ENCODE assay signal across 14 cellular contexts in the genomic region with DNA sequence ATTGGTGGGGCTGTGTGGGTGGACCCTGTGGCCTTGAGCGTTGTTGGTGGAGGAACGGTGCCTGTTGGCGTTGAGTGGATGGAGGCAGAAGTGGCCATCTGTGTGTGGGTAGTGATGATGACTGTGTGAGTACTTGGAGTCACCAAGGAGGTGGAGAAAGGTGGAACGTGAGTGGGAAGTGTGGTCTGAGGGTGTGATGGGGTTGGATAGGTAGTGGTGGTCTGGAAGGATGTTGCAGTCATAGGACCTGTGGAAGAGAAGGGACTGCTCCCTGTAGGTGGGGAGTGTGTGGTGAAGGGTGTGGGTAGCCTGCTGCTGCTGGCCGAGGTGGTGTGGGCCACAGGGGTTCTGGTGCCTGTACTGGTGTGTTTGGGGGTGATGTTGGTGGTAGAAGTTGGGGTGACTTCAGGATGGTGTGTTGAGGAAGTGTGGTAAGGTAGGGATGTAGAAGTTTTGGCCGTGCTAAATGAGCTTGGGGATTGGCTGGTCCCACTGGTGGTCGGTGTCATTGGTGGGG. TPM values are rescaled to one million over a fixed set of nuclear protein-coding genes. Genes with fewer than 3 reads are reported as not detected.
A peak's percentile ranks its signal among the peaks of the same experiment; 100 is the strongest.
DNase-seq lines count a peak whose midpoint lies in the region; ATAC-seq, FAIRE-seq and TF ChIP-seq lines count a peak whose summit lies in the region.
"Not testable (repeated sequence)": the region's sequence is repeated elsewhere in the genome, so short reads cannot be mapped to it uniquely, and the experiment has no call there.
"Had no signal": no experiment of that assay in that cellular context is flagged by ENCODE, and none has a peak within 500 bp of the region (broad histone marks: within the 10 kb centered on the region; RNA-seq: fewer than 3 reads in every experiment).

No MANE protein-coding gene starts in this region.

- not testable (repeated sequence) for H3K9ac ChIP-seq in K562 (ENCODE audit: insufficient read depth in 1 of 2, low read depth in 2 of 2, low read length in 2 of 2)

- not testable (repeated sequence) for TF ChIP-seq POLR2A in K562 (conservative IDR thresholded peaks at IDR 0.05)

- H3K36me3 Mint-ChIP-seq in CD4-positive, CD25-positive, alpha-beta regulatory T cell = peaks cover 22% of the 10 kb centered on the region

- not testable (repeated sequence) for TF ChIP-seq RAD21 in K562 (CRISPR knock-in tag; conservative IDR thresholded peaks at IDR 0.05 in 1 of 2, IDR thresholded peaks at IDR 0.05 in 1 of 2)

- H3K27me3 Mint-ChIP-seq in CD4-positive, CD25-positive, alpha-beta regulatory T cell; stimulated activated naive CD8-positive, alpha-beta T cell treated with anti-CD3 and anti-CD28 coated beads, Interleukin-15, amount 100 ng/mL, for 72 hours: not testable (repeated sequence)

- H3K4me1 ChIP-seq in CD4-positive, CD25-positive, alpha-beta regulatory T cell (ENCODE audit: control insufficient read depth, insufficient read depth, low read length, poor library complexity, severe bottlenecking); foreskin keratinocyte: not testable (repeated sequence)
- peaks cover 0 to 28% of the 10 kb centered on the region in 2 experiments; a peak in 1 of 5 replicates for H3K4me1 ChIP-seq in K562 (replicated peaks in 1 of 2; ENCODE audit: control insufficient read depth in 2 of 2, insufficient read depth in 2 of 2, low read length in 2 of 2)

- not testable (repeated sequence) for H2AFZ ChIP-seq in K562 (ENCODE audit: low read depth, low read length)

- H3K9me3 Mint-ChIP-seq in CD4-positive, CD25-positive, alpha-beta regulatory T cell = not testable (repeated sequence)
- H3K9me3 Mint-ChIP-seq in stimulated activated naive CD8-positive, alpha-beta T cell treated with anti-CD3 and anti-CD28 coated beads, Interleukin-15, amount 100 ng/mL, for 72 hours = peaks cover 14 to 22% of the 10 kb centered on the region in 2 donors

- TF ChIP-seq EP300 in K562 (IDR thresholded peaks at IDR 0.05; ENCODE audit: low read length) = not testable (repeated sequence)

- not testable (repeated sequence) for H3K79me2 ChIP-seq in K562 (ENCODE audit: control insufficient read depth, insufficient read depth, low read length)

- in situ Hi-C loops in K562 (cut with MboI) = not testable (repeated sequence)

- intact Hi-C loops in K562 (cut with micrococcal nuclease) = not testable (repeated sequence)

- not testable (repeated sequence) for H3K9me1 ChIP-seq in K562 (ENCODE audit: control insufficient read depth, insufficient read depth, low read length)

- H3K4me2 ChIP-seq in K562 (ENCODE audit: insufficient read depth, low read length) = not testable (repeated sequence)

- H4K20me1 ChIP-seq in K562 (replicated peaks; ENCODE audit: control insufficient read depth, insufficient read depth, low read length) = not testable (repeated sequence)

- ATAC-seq in CD4-positive, CD25-positive, alpha-beta regulatory T cell (ENCODE audit: low read depth in 2 of 2) = peak in 1 of 2 donors; percentile 35
- ATAC-seq in K562 (peak; percentile 24), foreskin keratinocyte (peak; percentile 41), left lobe of liver (peak; percentile 15), omental fat pad (ENCODE audit: low FRiP score) (peak; percentile 29)
- peak; percentile 24 for ATAC-seq in stimulated activated naive CD8-positive, alpha-beta T cell treated with anti-CD3 and anti-CD28 coated beads, Interleukin-15, amount 100 ng/mL, for 72 hours

- peaks cover 0 to 25% (median 9%) of the 10 kb centered on the region in 4 donors for H3K4me1 Mint-ChIP-seq in CD4-positive, CD25-positive, alpha-beta regulatory T cell
- peaks cover 23% of the 10 kb centered on the region for H3K4me1 Mint-ChIP-seq in stimulated activated naive CD8-positive, alpha-beta T cell treated with anti-CD3 and anti-CD28 coated beads, Interleukin-15, amount 100 ng/mL, for 72 hours

- FAIRE-seq in K562 (lab: Jason Lieb, UNC) = peak; percentile 99

- not testable (repeated sequence) for BruUV-seq in K562 (replicated peaks; lab: Mats Ljungman, UMichigan)

- H3K9me3 ChIP-seq in CD4-positive, CD25-positive, alpha-beta regulatory T cell (ENCODE audit: control insufficient read depth in 2 of 2, low read length in 2 of 2); K562 (replicated peaks; ENCODE audit: control insufficient read depth, insufficient read depth, low read depth, low read length): not testable (repeated sequence)

- POLR2A ChIA-PET in K562 (lab: Yijun Ruan, JAX) = interaction anchor here (0.6 to 1.2 kb wide), 2 partner anchors 9 to 88 kb away, joined by 3 to 5 read pairs; no protein-coding TSS in a partner anchor

- H3K27me3 ChIP-seq in CD4-positive, CD25-positive, alpha-beta regulatory T cell (ENCODE audit: control insufficient read depth, insufficient read depth, low read length); foreskin keratinocyte: not testable (repeated sequence)
- H3K27me3 ChIP-seq in K562 (ENCODE audit: control insufficient read depth in 2 of 2, insufficient read depth in 2 of 2, low read length in 2 of 2) = peaks cover 2 to 44% of the 10 kb centered on the region in 2 experiments; a peak in 4 of 5 replicates

- WGBS in K562 (ENCODE audit: insufficient coverage, low coverage, missing lambda C conversion rate) = 6% methylated on average over 7 of the region's 7 CpGs

- CTCF ChIA-PET in K562 (lab: Yijun Ruan, JAX; ENCODE audit: low intra/inter-chr PET ratio) = not testable (repeated sequence)

- H3K27ac Mint-ChIP-seq in CD4-positive, CD25-positive, alpha-beta regulatory T cell = peak overlapping the region in 2 of 3 donors; percentile 56 to 81
- H3K27ac Mint-ChIP-seq in stimulated activated naive CD8-positive, alpha-beta T cell treated with anti-CD3 and anti-CD28 coated beads, Interleukin-15, amount 100 ng/mL, for 72 hours = peak overlapping the region in 1 of 2 donors; percentile 6

- H3K4me3 Mint-ChIP-seq in CD4-positive, CD25-positive, alpha-beta regulatory T cell; stimulated activated naive CD8-positive, alpha-beta T cell treated with anti-CD3 and anti-CD28 coated beads, Interleukin-15, amount 100 ng/mL, for 72 hours: not testable (repeated sequence)

- H3K4me3 ChIP-seq in CD4-positive, CD25-positive, alpha-beta regulatory T cell (ENCODE audit: low read depth, low read length); K562: not testable (repeated sequence)

- TF ChIP-seq CTCF in K562 (IDR thresholded peaks at IDR 0.05 in 2 of 3, conservative IDR thresholded peaks at IDR 0.05 in 1 of 3; ENCODE audit: insufficient read depth in 2 of 3, low read depth in 1 of 3, low read length in 3 of 3); foreskin keratinocyte (conservative IDR thresholded peaks at IDR 0.05); omental fat pad (IDR thresholded peaks at IDR 0.05): not testable (repeated sequence)

- not testable (repeated sequence) for H3K27ac ChIP-seq in CD4-positive, CD25-positive, alpha-beta regulatory T cell (ENCODE audit: insufficient read depth, low read length, poor library complexity, severe bottlenecking); K562 (ENCODE audit: extremely low read depth, low read depth, low read length); foreskin keratinocyte

- not testable (repeated sequence) for H3K36me3 ChIP-seq in CD4-positive, CD25-positive, alpha-beta regulatory T cell (ENCODE audit: control insufficient read depth, insufficient read depth, low read length); K562 (ENCODE audit: control insufficient read depth, insufficient read depth, low read length)

- DNase-seq in CD4-positive, CD25-positive, alpha-beta regulatory T cell = peak in 1 of 3 donors; percentile 10
- DNase-seq in HT1080 (ENCODE audit: low read depth) = peak; percentile 27
- peak; percentile 61 for DNase-seq in activated CD8-positive, alpha-beta memory T cell treated with anti-CD3 and anti-CD28 coated beads, Interleukin-2, amount 50 U/mL, for 48 hours
- not testable (repeated sequence) for DNase-seq in K562 (ENCODE audit: extremely low read depth in 1 of 4, low spot score in 3 of 4); foreskin keratinocyte; left lobe of liver (ENCODE audit: low spot score); omental fat pad (ENCODE audit: low spot score); stimulated activated naive CD8-positive, alpha-beta T cell treated with anti-CD3 and anti-CD28 coated beads, Interleukin-15, amount 100 ng/mL, for 72 hours

RNA-seq across cellular contexts. Expression of a gene that starts 19.9 kb away (rescaled TPM):
- total RNA-seq in CD4-positive, CD25-positive, alpha-beta regulatory T cell = not detected
- under 1 TPM in 1 of 4 donors, not detected in 3; 0.23 TPM for polyA plus RNA-seq in CD4-positive, CD25-positive, alpha-beta regulatory T cell
- total RNA-seq in HT1080 (2014; rRNA removed; shearing (Covaris generic)) = not detected in 2 replicates
- not detected in 2 replicates for polyA plus RNA-seq in HT1080 (2015; cell fraction: cytosol; rRNA removed)
- not detected in 2 replicates for polyA plus RNA-seq in HT1080 (2015; cell fraction: nucleus; rRNA removed)
- total RNA-seq in K562 (2011; cell fraction: chromatin; rRNA removed; ENCODE audit: low replicate concordance) = not detected in 2 replicates
- total RNA-seq in K562 (2011; cell fraction: nucleolus; rRNA removed) = not detected in 2 replicates
- total RNA-seq in K562 (2011; cell fraction: nucleoplasm; rRNA removed) = not detected in 2 replicates
- total RNA-seq in K562 (2014; rRNA removed) = not detected in 2 replicates
- total RNA-seq in K562 (2014; rRNA removed; fragmentation: Illumina TruSeq; extraction: Trizol) = not detected in 2 replicates
- total RNA-seq in K562 (2015; rRNA removed; fragmentation: Illumina TruSeq; extraction: Trizol) = not detected in 2 replicates
- 0.16 TPM in 1 of 2 replicates, not detected in the other for total RNA-seq in K562 (2021)
- polyA plus RNA-seq in K562 (2011; rRNA removed) = not detected in 2 replicates
- polyA plus RNA-seq in K562 (2011; cell fraction: cytosol; rRNA removed) = not detected in 2 replicates
- not detected in 2 replicates for polyA plus RNA-seq in K562 (2011; cell fraction: nucleus; rRNA removed)
- polyA plus RNA-seq in K562 (2012) = 0.03 and 0.06 TPM in 2 replicates
- polyA plus RNA-seq in K562 (2014; fragmentation: Illumina TruSeq; extraction: Trizol) = not detected in 2 replicates
- polyA plus RNA-seq in K562 (2014; fragmentation: Nextera tagmentation; extraction: Ambion mirVana) = not detected
- 0.01 TPM in 1 of 2 replicates, not detected in the other for polyA plus RNA-seq in K562 (2014; rRNA removed)
- polyA minus RNA-seq in K562 (2011; rRNA and poly(A)+ RNA removed) = not detected in 2 replicates
- polyA minus RNA-seq in K562 (2011; cell fraction: cytosol; rRNA and poly(A)+ RNA removed) = not detected in 2 replicates
- not detected in 2 replicates for polyA minus RNA-seq in K562 (2011; cell fraction: nucleus; rRNA and poly(A)+ RNA removed)
- not detected in 2 replicates for total RNA-seq in foreskin keratinocyte
- not detected in 2 replicates for polyA plus RNA-seq in foreskin keratinocyte
- total RNA-seq in left lobe of liver = 1.0 TPM
- total RNA-seq in omental fat pad = not detected
- total RNA-seq: ascending aorta, glomerular endothelial cell, urinary bladder had no signal
- polyA plus RNA-seq: SK-N-SH, urinary bladder had no signal

RNA-seq across cellular contexts. Expression of a gene that starts 58.0 kb away (rescaled TPM):
- not detected for total RNA-seq in CD4-positive, CD25-positive, alpha-beta regulatory T cell
- not detected for polyA plus RNA-seq in CD4-positive, CD25-positive, alpha-beta regulatory T cell
- total RNA-seq in HT1080 (2014; rRNA removed; shearing (Covaris generic)) = not detected in 2 replicates
- polyA plus RNA-seq in HT1080 (2015; cell fraction: cytosol; rRNA removed) = not detected in 2 replicates
- polyA plus RNA-seq in HT1080 (2015; cell fraction: nucleus; rRNA removed) = 0.01 TPM in 1 of 2 replicates, not detected in the other
- total RNA-seq in K562 (2011; cell fraction: chromatin; rRNA removed; ENCODE audit: low replicate concordance) = 0.05 and 0.49 TPM in 2 replicates
- total RNA-seq in K562 (2011; cell fraction: nucleolus; rRNA removed) = under 0.01 TPM in 1 of 2 replicates, not detected in the other
- total RNA-seq in K562 (2011; cell fraction: nucleoplasm; rRNA removed) = 0.08 and 0.59 TPM in 2 replicates
- total RNA-seq in K562 (2014; rRNA removed) (not detected in 2 replicates), K562 (2014; rRNA removed; fragmentation: Illumina TruSeq; extraction: Trizol) (not detected in 2 replicates), K562 (2015; rRNA removed; fragmentation: Illumina TruSeq; extraction: Trizol) (not detected in 2 replicates), K562 (2021) (0.18 and 0.38 TPM in 2 replicates), foreskin keratinocyte (not detected in 2 replicates), left lobe of liver (0.38 TPM), omental fat pad (not detected)
- polyA plus RNA-seq in K562 (2011; rRNA removed) (not detected in 2 replicates), K562 (2014; fragmentation: Illumina TruSeq; extraction: Trizol) (under 0.01 TPM in 1 of 2 replicates, not detected in the other), K562 (2014; fragmentation: Nextera tagmentation; extraction: Ambion mirVana) (not detected), K562 (2014; rRNA removed) (not detected in 2 replicates), foreskin keratinocyte (not detected in 2 replicates)
- polyA plus RNA-seq in K562 (2011; cell fraction: cytosol; rRNA removed) = not detected in 2 replicates
- polyA plus RNA-seq in K562 (2011; cell fraction: nucleus; rRNA removed) = not detected in 2 replicates
- 0.04 TPM in 1 of 2 replicates, not detected in the other for polyA plus RNA-seq in K562 (2012)
- not detected in 2 replicates for polyA minus RNA-seq in K562 (2011; rRNA and poly(A)+ RNA removed)
- polyA minus RNA-seq in K562 (2011; cell fraction: cytosol; rRNA and poly(A)+ RNA removed) = not detected in 2 replicates
- polyA minus RNA-seq in K562 (2011; cell fraction: nucleus; rRNA and poly(A)+ RNA removed) = not detected in 2 replicates
- total RNA-seq: glomerular endothelial cell, mononuclear cell, RPMI7951, urinary bladder had no signal
- polyA plus RNA-seq: SK-N-SH had no signal
